1 cellular context compared by ENCODE assay signal in genomic region chr15:49046113-49046883, GRCh38.
TF ChIP-seq lines count a peak whose summit lies in the region.

Gene SECISBP2L, minus strand, starts transcription at chr15:49046446. Its CDS starts 147 bp downstream, at chr15:49046299.

TF ChIP-seq in K562, 482 proteins besides CTCF, POLR2A, EP300 and RAD21 (continued from another document and continues in another):
- TF ChIP-seq RBM34 (IDR thresholded peaks at IDR 0.05; ENCODE audit: borderline replicate concordance, insufficient read depth, low read length) (no peak), TBP (optimal IDR thresholded peaks at IDR 0.05; ENCODE audit: low read depth, low read length) (peak; percentile 72), NCOR1 (IDR thresholded peaks at IDR 0.05) (peak; percentile 61; the same call in 1 of the 2 replicates), HOMEZ (CRISPR knock-in tag; IDR thresholded peaks at IDR 0.05) (no peak), ESRRB (CRISPR knock-in tag; IDR thresholded peaks at IDR 0.05; ENCODE audit: borderline replicate concordance) (no peak), E2F5 (CRISPR knock-in tag; IDR thresholded peaks at IDR 0.05) (no peak), ELF1 (tag; IDR thresholded peaks at IDR 0.05) (peak; percentile 73; the same call in 1 of the 2 replicates), ZMIZ1 (IDR thresholded peaks at IDR 0.05; ENCODE audit: low read depth in 2 of 2, low read length in 2 of 2) (no peak), RHOXF2B (CRISPR knock-in tag; conservative IDR thresholded peaks at IDR 0.05) (no peak), E2F3 (CRISPR knock-in tag; IDR thresholded peaks at IDR 0.05) (no peak), NR0B1 (IDR thresholded peaks at IDR 0.05; ENCODE audit: partially characterized antibody) (no peak), RBM39 (optimal IDR thresholded peaks at IDR 0.05; ENCODE audit: low read depth, low read length) (no peak), ZNF282 (CRISPR knock-in tag; IDR thresholded peaks at IDR 0.05) (no peak), TCF7 (IDR thresholded peaks at IDR 0.05; ENCODE audit: borderline replicate concordance) (0 out of 2 replicates have a peak, but pooled peaks have one; percentile 34), SREBF1 (IDR thresholded peaks at IDR 0.05; ENCODE audit: borderline replicate concordance, low read depth, low read length) (no peak), ZNF263 (CRISPR knock-in tag; IDR thresholded peaks at IDR 0.05; ENCODE audit: borderline replicate concordance) (no peak), ZKSCAN1 (IDR thresholded peaks at IDR 0.05; ENCODE audit: low read depth, low read length) (0 out of 2 replicates have a peak, but pooled peaks have one; percentile 23), CREB1 (IDR thresholded peaks at IDR 0.05) (peak; percentile 67; the same call in 1 of the 2 replicates), CREB1 (CRISPR knock-in tag; IDR thresholded peaks at IDR 0.05) (0 out of 2 replicates have a peak, but pooled peaks have one; percentile 19), ZNF197 (CRISPR knock-in tag; IDR thresholded peaks at IDR 0.05; ENCODE audit: low read depth) (peak; percentile 34; the same call in 1 of the 2 replicates), SRSF3 (IDR thresholded peaks at IDR 0.05; ENCODE audit: insufficient read depth, low read length) (no peak), ARID3B (CRISPR knock-in tag; IDR thresholded peaks at IDR 0.05; ENCODE audit: borderline replicate concordance) (no peak), HNRNPL (IDR thresholded peaks at IDR 0.05; ENCODE audit: low read depth, low read length) (no peak), SMARCB1 (IDR thresholded peaks at IDR 0.05; ENCODE audit: insufficient read length, low read depth) (no peak), MIER1 (IDR thresholded peaks at IDR 0.05; ENCODE audit: low read depth) (no peak), SMARCA4 (IDR thresholded peaks at IDR 0.05) (0 out of 2 replicates have a peak, but pooled peaks have one; percentile 34), ZNF589 (CRISPR knock-in tag; IDR thresholded peaks at IDR 0.05; ENCODE audit: low read depth) (no peak), FOXJ3 (CRISPR knock-in tag; IDR thresholded peaks at IDR 0.05) (no peak), ZNF143 (CRISPR knock-in tag; IDR thresholded peaks at IDR 0.05) (no peak), ZNF175 (CRISPR knock-in tag; IDR thresholded peaks at IDR 0.05; ENCODE audit: low read depth) (no peak), ZNF512 (tag; IDR thresholded peaks at IDR 0.05) (no peak), ZNF785 (CRISPR knock-in tag; IDR thresholded peaks at IDR 0.05) (no peak), TAF1 (IDR thresholded peaks at IDR 0.05; ENCODE audit: control insufficient read depth, extremely low read depth, insufficient read depth, low read length, severe bottlenecking) (peak; percentile 67), DMBX1 (CRISPR knock-in tag; IDR thresholded peaks at IDR 0.05; ENCODE audit: borderline replicate concordance) (peak; percentile 22; the same call in 1 of the 2 replicates), ZNF24 (IDR thresholded peaks at IDR 0.05) (peak; percentile 68)
- TF ChIP-seq, protein P1, sequence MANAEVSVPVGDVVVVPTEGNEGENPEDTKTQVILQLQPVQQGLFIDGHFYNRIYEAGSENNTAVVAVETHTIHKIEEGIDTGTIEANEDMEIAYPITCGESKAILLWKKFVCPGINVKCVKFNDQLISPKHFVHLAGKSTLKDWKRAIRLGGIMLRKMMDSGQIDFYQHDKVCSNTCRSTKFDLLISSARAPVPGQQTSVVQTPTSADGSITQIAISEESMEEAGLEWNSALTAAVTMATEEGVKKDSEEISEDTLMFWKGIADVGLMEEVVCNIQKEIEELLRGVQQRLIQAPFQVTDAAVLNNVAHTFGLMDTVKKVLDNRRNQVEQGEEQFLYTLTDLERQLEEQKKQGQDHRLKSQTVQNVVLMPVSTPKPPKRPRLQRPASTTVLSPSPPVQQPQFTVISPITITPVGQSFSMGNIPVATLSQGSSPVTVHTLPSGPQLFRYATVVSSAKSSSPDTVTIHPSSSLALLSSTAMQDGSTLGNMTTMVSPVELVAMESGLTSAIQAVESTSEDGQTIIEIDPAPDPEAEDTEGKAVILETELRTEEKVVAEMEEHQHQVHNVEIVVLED (CRISPR knock-in tag; IDR thresholded peaks at IDR 0.05) = no peak
- TF ChIP-seq, protein P2, sequence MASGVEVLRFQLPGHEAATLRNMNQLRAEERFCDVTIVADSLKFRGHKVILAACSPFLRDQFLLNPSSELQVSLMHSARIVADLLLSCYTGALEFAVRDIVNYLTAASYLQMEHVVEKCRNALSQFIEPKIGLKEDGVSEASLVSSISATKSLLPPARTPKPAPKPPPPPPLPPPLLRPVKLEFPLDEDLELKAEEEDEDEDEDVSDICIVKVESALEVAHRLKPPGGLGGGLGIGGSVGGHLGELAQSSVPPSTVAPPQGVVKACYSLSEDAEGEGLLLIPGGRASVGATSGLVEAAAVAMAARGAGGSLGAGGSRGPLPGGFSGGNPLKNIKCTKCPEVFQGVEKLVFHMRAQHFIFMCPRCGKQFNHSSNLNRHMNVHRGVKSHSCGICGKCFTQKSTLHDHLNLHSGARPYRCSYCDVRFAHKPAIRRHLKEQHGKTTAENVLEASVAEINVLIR (CRISPR knock-in tag; IDR thresholded peaks at IDR 0.05) = no peak
- TF ChIP-seq, protein P3, sequence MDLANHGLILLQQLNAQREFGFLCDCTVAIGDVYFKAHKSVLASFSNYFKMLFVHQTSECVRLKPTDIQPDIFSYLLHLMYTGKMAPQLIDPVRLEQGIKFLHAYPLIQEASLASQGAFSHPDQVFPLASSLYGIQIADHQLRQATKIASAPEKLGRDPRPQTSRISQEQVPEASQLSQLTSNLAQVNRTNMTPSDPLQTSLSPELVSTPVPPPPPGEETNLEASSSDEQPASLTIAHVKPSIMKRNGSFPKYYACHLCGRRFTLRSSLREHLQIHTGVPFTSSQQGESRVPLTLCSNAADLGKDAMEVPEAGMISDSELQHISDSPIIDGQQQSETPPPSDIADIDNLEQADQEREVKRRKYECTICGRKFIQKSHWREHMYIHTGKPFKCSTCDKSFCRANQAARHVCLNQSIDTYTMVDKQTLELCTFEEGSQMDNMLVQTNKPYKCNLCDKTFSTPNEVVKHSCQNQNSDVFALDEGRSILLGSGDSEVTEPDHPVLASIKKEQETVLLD (IDR thresholded peaks at IDR 0.05) = 0 out of 2 replicates have a peak, but pooled peaks have one; percentile 46
- TF ChIP-seq, protein P4, sequence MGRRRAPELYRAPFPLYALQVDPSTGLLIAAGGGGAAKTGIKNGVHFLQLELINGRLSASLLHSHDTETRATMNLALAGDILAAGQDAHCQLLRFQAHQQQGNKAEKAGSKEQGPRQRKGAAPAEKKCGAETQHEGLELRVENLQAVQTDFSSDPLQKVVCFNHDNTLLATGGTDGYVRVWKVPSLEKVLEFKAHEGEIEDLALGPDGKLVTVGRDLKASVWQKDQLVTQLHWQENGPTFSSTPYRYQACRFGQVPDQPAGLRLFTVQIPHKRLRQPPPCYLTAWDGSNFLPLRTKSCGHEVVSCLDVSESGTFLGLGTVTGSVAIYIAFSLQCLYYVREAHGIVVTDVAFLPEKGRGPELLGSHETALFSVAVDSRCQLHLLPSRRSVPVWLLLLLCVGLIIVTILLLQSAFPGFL (CRISPR knock-in tag; IDR thresholded peaks at IDR 0.05) = no peak
- TF ChIP-seq, protein P5, sequence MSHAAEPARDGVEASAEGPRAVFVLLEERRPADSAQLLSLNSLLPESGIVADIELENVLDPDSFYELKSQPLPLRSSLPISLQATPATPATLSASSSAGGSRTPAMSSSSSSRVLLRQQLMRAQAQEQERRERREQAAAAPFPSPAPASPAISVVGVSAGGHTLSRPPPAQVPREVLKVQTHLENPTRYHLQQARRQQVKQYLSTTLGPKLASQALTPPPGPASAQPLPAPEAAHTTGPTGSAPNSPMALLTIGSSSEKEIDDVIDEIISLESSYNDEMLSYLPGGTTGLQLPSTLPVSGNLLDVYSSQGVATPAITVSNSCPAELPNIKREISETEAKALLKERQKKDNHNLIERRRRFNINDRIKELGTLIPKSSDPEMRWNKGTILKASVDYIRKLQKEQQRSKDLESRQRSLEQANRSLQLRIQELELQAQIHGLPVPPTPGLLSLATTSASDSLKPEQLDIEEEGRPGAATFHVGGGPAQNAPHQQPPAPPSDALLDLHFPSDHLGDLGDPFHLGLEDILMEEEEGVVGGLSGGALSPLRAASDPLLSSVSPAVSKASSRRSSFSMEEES (CRISPR knock-in tag; IDR thresholded peaks at IDR 0.05) = no peak
